In genomic region chr4:163200950-163201349, GRCh38 we compare ENCODE assay signal across 30 cellular contexts.
"Had no signal": no experiment of that assay in that cellular context is flagged by ENCODE, and none has a peak within 500 bp of the region (broad histone marks: within the 10 kb centered on the region; RNA-seq: fewer than 3 reads in every experiment).

No MANE protein-coding gene starts in this region.

- H3K36me3 ChIP-seq: ascending aorta, breast epithelium, cardiac muscle cell, colonic mucosa had no signal

- H3K36me3 Mint-ChIP-seq: activated naive CD4-positive, alpha-beta T cell treated with anti-CD3 and anti-CD28 coated beads, Interleukin-2, amount 50 U/mL, for 24 hours; brain; WTC11 had no signal

- DNase-seq: activated CD4-positive, alpha-beta T cell treated with anti-CD3 and anti-CD28 coated beads for 1 hour; activated CD4-positive, alpha-beta T cell treated with anti-CD3 and anti-CD28 coated beads for 48 hours; activated CD4-positive, alpha-beta T cell treated with anti-CD3 and anti-CD28 coated beads, Interleukin-2, amount 50 U/mL, for 1 hour; activated CD4-positive, alpha-beta T cell treated with anti-CD3 and anti-CD28 coated beads, Interleukin-2, amount 50 U/mL, for 48 hours; activated CD8-positive, alpha-beta memory T cell treated with anti-CD3 and anti-CD28 coated beads for 24 hours; activated CD8-positive, alpha-beta T cell treated with anti-CD3 and anti-CD28 coated beads for 36 hours; activated effector memory CD4-positive, alpha-beta T cell treated with anti-CD3 and anti-CD28 coated beads, Interleukin-2, amount 50 U/mL, for 16 hours; activated naive CD4-positive, alpha-beta T cell treated with anti-CD3 and anti-CD28 coated beads for 36 hours; activated naive CD8-positive, alpha-beta T cell treated with anti-CD3 and anti-CD28 coated beads for 36 hours; activated T-cell treated with anti-CD3 and anti-CD28 coated beads, Interleukin-2, amount 50 U/mL, for 48 hours; central memory CD4-positive, alpha-beta T cell; cerebellar nuclear complex; colonic mucosa; effector CD8-positive, alpha-beta T cell; foreskin fibroblast; head of caudate nucleus; T-helper 1 cell; T-helper 17 cell; T1000 had no signal

- H3K4me1 ChIP-seq: breast epithelium, colonic mucosa had no signal

- H3K27me3 ChIP-seq: ascending aorta, breast epithelium, cardiac muscle cell, colonic mucosa had no signal

- H3K9me3 Mint-ChIP-seq: activated T-helper 1 cell treated with anti-CD3 and anti-CD28 coated beads, Interleukin-12 subunit alpha, Interleukin-12 subunit beta, Interleukin-2, Interleukin-4 antibody, amounts not matched to agents 30 ng/mL and 10 ng/mL and 1 ng/mL, durations not matched to agents 14 hours and 24 hours and 36 hours; activated T-helper 2 cell treated with anti-CD3 and anti-CD28 coated beads, Interferon-gamma antibody, Interleukin-2, Interleukin-4, amounts not matched to agents 10 μg/mL and 5 μg/mL and 100 μg/mL, durations not matched to agents 14 hours and 24 hours and 36 hours; T-helper 2 cell treated with Interferon-gamma antibody and Interleukin-4, amounts not matched to agents 5 μg/mL and 100 μg/mL, for 36 hours had no signal

- H3K27ac ChIP-seq: ascending aorta, breast epithelium, cardiac muscle cell, colonic mucosa, VCaP had no signal

- H3K4me3 ChIP-seq: ascending aorta, breast epithelium, cardiac muscle cell, colonic mucosa had no signal

- ATAC-seq: activated CD8-positive, alpha-beta T cell treated with anti-CD3 and anti-CD28 coated beads for 36 hours; esophagus mucosa; T-helper 17 cell; WTC11 had no signal

- H3K4me3 Mint-ChIP-seq: activated CD8-positive, alpha-beta T cell treated with anti-CD3 and anti-CD28 coated beads for 36 hours; activated naive CD4-positive, alpha-beta T cell treated with anti-CD3 and anti-CD28 coated beads for 36 hours; activated naive CD4-positive, alpha-beta T cell treated with anti-CD3 and anti-CD28 coated beads, Interleukin-2, amount 50 U/mL, for 24 hours; activated naive CD8-positive, alpha-beta T cell treated with anti-CD3 and anti-CD28 coated beads for 36 hours; activated T-helper 1 cell treated with anti-CD3 and anti-CD28 coated beads, Interleukin-12 subunit alpha, Interleukin-12 subunit beta, Interleukin-2, Interleukin-4 antibody, amounts not matched to agents 30 ng/mL and 10 ng/mL and 1 ng/mL, durations not matched to agents 14 hours and 24 hours and 36 hours; brain; T-helper 17 cell; T-helper 2 cell treated with Interferon-gamma antibody and Interleukin-4, amounts not matched to agents 5 μg/mL and 100 μg/mL, for 36 hours; WTC11 had no signal

- H3K27me3 Mint-ChIP-seq: activated naive CD8-positive, alpha-beta T cell treated with anti-CD3 and anti-CD28 coated beads for 36 hours; brain had no signal

- H3K4me1 Mint-ChIP-seq: activated naive CD4-positive, alpha-beta T cell treated with anti-CD3 and anti-CD28 coated beads, Interleukin-2, amount 50 U/mL, for 24 hours; activated naive CD8-positive, alpha-beta T cell treated with anti-CD3 and anti-CD28 coated beads for 36 hours; brain; T-helper 17 cell; WTC11 had no signal

- H3K9me3 ChIP-seq: ascending aorta, colonic mucosa had no signal

- H3K27ac Mint-ChIP-seq: activated CD8-positive, alpha-beta T cell treated with anti-CD3 and anti-CD28 coated beads for 36 hours; activated naive CD4-positive, alpha-beta T cell treated with anti-CD3 and anti-CD28 coated beads for 36 hours; activated naive CD4-positive, alpha-beta T cell treated with anti-CD3 and anti-CD28 coated beads, Interleukin-2, amount 50 U/mL, for 24 hours; activated naive CD8-positive, alpha-beta T cell treated with anti-CD3 and anti-CD28 coated beads for 36 hours; activated T-helper 1 cell treated with anti-CD3 and anti-CD28 coated beads, Interleukin-12 subunit alpha, Interleukin-12 subunit beta, Interleukin-2, Interleukin-4 antibody, amounts not matched to agents 30 ng/mL and 10 ng/mL and 1 ng/mL, durations not matched to agents 14 hours and 24 hours and 36 hours; activated T-helper 2 cell treated with anti-CD3 and anti-CD28 coated beads, Interferon-gamma antibody, Interleukin-2, Interleukin-4, amounts not matched to agents 10 μg/mL and 5 μg/mL and 100 μg/mL, durations not matched to agents 14 hours and 24 hours and 36 hours; brain; T-helper 17 cell; T-helper 2 cell treated with Interferon-gamma antibody and Interleukin-4, amounts not matched to agents 5 μg/mL and 100 μg/mL, for 36 hours; WTC11 had no signal
